ENCODE assay signal across 17 cellular contexts in the genomic region with DNA sequence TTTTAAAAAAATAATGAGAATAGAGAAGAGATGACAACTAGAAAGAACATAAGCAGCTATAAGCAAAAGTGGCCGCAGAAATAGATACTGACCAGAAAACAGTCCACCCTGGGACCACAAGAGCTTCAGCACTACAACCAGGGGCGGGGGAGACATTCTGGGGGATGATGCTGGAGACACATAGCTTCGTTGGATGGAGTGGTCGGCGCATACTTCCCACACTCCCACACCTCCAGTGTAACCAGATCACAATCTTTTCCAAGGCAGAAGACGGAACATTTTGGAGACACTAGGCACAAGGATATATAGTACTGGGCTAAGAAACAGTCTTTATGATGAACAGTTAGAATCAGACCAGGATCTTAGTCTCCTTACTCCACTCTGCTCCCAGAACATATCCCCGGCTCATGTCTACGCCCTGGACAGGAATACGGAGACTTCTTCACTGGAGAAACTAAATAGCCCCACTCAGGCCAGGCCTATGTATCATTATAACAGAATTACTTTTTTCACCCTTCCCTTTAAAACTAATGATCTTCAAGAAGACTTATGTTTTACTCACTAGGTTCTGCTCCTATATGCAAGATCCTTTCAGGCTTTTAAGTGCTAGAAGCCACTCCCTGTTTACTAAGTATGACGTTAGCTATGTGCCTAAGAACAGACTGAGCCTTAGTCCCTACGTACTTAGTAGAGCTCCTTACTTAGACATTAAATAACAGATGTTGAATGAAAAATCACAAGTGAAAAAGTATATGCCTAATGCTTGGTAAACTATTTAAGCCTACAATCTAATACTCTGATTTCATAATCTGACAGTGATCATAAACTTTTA.
A peak's percentile ranks its signal among the peaks of the same experiment; 100 is the strongest.
DNase-seq lines count a peak whose midpoint lies in the region; ATAC-seq and TF ChIP-seq lines count a peak whose summit lies in the region.
"Had no signal": no experiment of that assay in that cellular context is flagged by ENCODE, and none has a peak within 500 bp of the region (broad histone marks: within the 10 kb centered on the region; RNA-seq: fewer than 3 reads in every experiment).

No MANE protein-coding gene starts in this region.

- BruUV-seq in MCF 10A (replicated peaks; lab: Mats Ljungman, UMichigan): TSS peak; percentile 90
- BruUV-seq in mammary epithelial cell (replicated peaks; lab: Mats Ljungman, UMichigan): TSS peak; percentile 80

- peak overlapping the region; percentile 65 for H3K27ac Mint-ChIP-seq in MCF 10A (ENCODE audit: low read depth, unreplicated experiment)
- no peak overlapping the region for H3K27ac Mint-ChIP-seq in activated CD4-positive, alpha-beta T cell treated with anti-CD3 and anti-CD28 coated beads, Interleukin-2, amount 10 ng/mL, durations not matched to agents 24 days and 14 days
- H3K27ac Mint-ChIP-seq: activated CD8-positive, alpha-beta T cell treated with anti-CD3 and anti-CD28 coated beads, Interleukin-2, amount 10 ng/mL, durations not matched to agents 7 days and 5 days; CD8-positive, alpha-beta T cell had no signal

- peak overlapping the region; percentile 50 for H3K4me3 Mint-ChIP-seq in MCF 10A (ENCODE audit: unreplicated experiment)
- H3K4me3 Mint-ChIP-seq in activated CD4-positive, alpha-beta T cell treated with anti-CD3 and anti-CD28 coated beads, Interleukin-2, amount 10 ng/mL, durations not matched to agents 24 days and 14 days: no peak overlapping the region
- H3K4me3 Mint-ChIP-seq: activated CD8-positive, alpha-beta T cell treated with anti-CD3 and anti-CD28 coated beads, Interleukin-2, amount 10 ng/mL, durations not matched to agents 7 days and 5 days; CD8-positive, alpha-beta T cell had no signal

- no peak for TF ChIP-seq POLR2A in breast epithelium (IDR thresholded peaks at IDR 0.05)

- ATAC-seq in left colon (peak; percentile 49), upper lobe of right lung (peak; percentile 84)
- ATAC-seq: activated CD8-positive, alpha-beta T cell treated with anti-CD3 and anti-CD28 coated beads, Interleukin-2, amount 10 ng/mL, durations not matched to agents 7 days and 5 days; CD8-positive, alpha-beta T cell had no signal

- H3K4me1 ChIP-seq in breast epithelium: peaks cover 0 to 5% of the 10 kb centered on the region in 2 donors
- peaks cover 33% of the 10 kb centered on the region for H3K4me1 ChIP-seq in mammary epithelial cell (ENCODE audit: insufficient read depth, low read length)
- H3K4me1 ChIP-seq in upper lobe of right lung: peaks cover 2% of the 10 kb centered on the region

- 83% methylated on average over 11 of the region's 11 CpGs for WGBS in mammary epithelial cell (ENCODE audit: low coverage, missing lambda C conversion rate)

- H3K27me3 Mint-ChIP-seq in MCF 10A (ENCODE audit: insufficient read depth, unreplicated experiment): no peaks in the 10 kb centered on the region
- H3K27me3 Mint-ChIP-seq in activated CD4-positive, alpha-beta T cell treated with anti-CD3 and anti-CD28 coated beads, Interleukin-2, amount 10 ng/mL, durations not matched to agents 24 days and 14 days: no peaks in the 10 kb centered on the region

- no peaks in the 10 kb centered on the region for H3K36me3 ChIP-seq in breast epithelium
- H3K36me3 ChIP-seq in mammary epithelial cell (ENCODE audit: insufficient read depth, low read length): no peaks in the 10 kb centered on the region
- H3K36me3 ChIP-seq in upper lobe of right lung: no peaks in the 10 kb centered on the region
- H3K36me3 ChIP-seq: left ventricle myocardium inferior, vagina, WERI-Rb-1 had no signal

- peak; percentile 51 for DNase-seq in MCF 10A (ENCODE audit: unreplicated experiment)
- DNase-seq in breast epithelium (ENCODE audit: low spot score in 2 of 2): no peak
- peak; percentile 61 for DNase-seq in mammary epithelial cell
- DNase-seq in left colon: no peak
- no peak for DNase-seq in upper lobe of right lung
- DNase-seq in NCI-H1436 (lab: John Stamatoyannopoulos, UW): no peak
- no peak for DNase-seq in activated CD4-positive, alpha-beta T cell treated with anti-CD3 and anti-CD28 coated beads, Interleukin-2, amount 10 ng/mL, durations not matched to agents 24 days and 14 days
- no peak for DNase-seq in stimulated activated CD4-positive, alpha-beta T cell treated with anti-CD3 and anti-CD28 coated beads, Interleukin-2, amount 100 ng/mL, for 24 hours
- DNase-seq: activated CD8-positive, alpha-beta T cell treated with anti-CD3 and anti-CD28 coated beads, Interleukin-2, amount 10 ng/mL, durations not matched to agents 7 days and 5 days; CD8-positive, alpha-beta T cell; left ventricle myocardium inferior; NCI-H1105 treated with DMSO at 0.1 percent for 48 hours; stimulated activated naive CD4-positive, alpha-beta T cell treated with Interleukin-2 at 50 U/mL for 16 hours; T-helper 1 cell; WERI-Rb-1 had no signal

- H3K27ac ChIP-seq in breast epithelium (no peak overlapping the region), mammary epithelial cell (ENCODE audit: insufficient read depth, low read depth, low read length) (peak overlapping the region; percentile 99), upper lobe of right lung (no peak overlapping the region)
- H3K27ac ChIP-seq: KMS-11, left ventricle myocardium inferior, vagina, WERI-Rb-1 had no signal

- H3K27me3 ChIP-seq in breast epithelium (no peaks in the 10 kb centered on the region), mammary epithelial cell (ENCODE audit: insufficient read depth, low read length) (no peaks in the 10 kb centered on the region), upper lobe of right lung (no peaks in the 10 kb centered on the region)
- H3K27me3 ChIP-seq: vagina had no signal

- H3K4me2 ChIP-seq in mammary epithelial cell (ENCODE audit: insufficient read depth, low read depth, low read length): peak overlapping the region; percentile 70
- H3K4me2 ChIP-seq: KMS-11 had no signal

- H2AFZ ChIP-seq in mammary epithelial cell (ENCODE audit: low read depth, low read length): no peak overlapping the region

- intact Hi-C loops in MCF 10A (cut with micrococcal nuclease): loop anchor here (2.0 kb wide), 1 partner anchor 68 kb away; no protein-coding TSS in a partner anchor
- intact Hi-C loops in breast epithelium (cut with DNase I; ENCODE audit: low total_unique reads): no loop called here
- intact Hi-C loops in mammary epithelial cell (cut with micrococcal nuclease): loop anchor here (2.0 kb wide), 1 partner anchor 34 kb away; no protein-coding TSS in a partner anchor
- intact Hi-C loops in left colon (cut with DNase I, micrococcal nuclease): no loop called here
- intact Hi-C loops in upper lobe of right lung (cut with DNase I): no loop called here
- intact Hi-C loops in activated CD4-positive, alpha-beta T cell treated with anti-CD3 and anti-CD28 coated beads, Interleukin-2, amount 10 ng/mL, durations not matched to agents 24 days and 14 days (cut with micrococcal nuclease): no loop called here

- CTCF ChIA-PET in MCF 10A (lab: Yijun Ruan, JAX) (interaction anchor here (1.0 kb wide), 1 partner anchor 42 kb away, joined by 3 read pairs; no protein-coding TSS in a partner anchor), mammary epithelial cell (lab: Charles Lee; ENCODE audit: low non-redundant PET) (no interaction called here)

- peak overlapping the region; percentile 66 for H3K9ac ChIP-seq in mammary epithelial cell (ENCODE audit: insufficient read depth, low read length)
- H3K9ac ChIP-seq: KMS-11 had no signal

- peaks cover 49% of the 10 kb centered on the region for H3K4me1 Mint-ChIP-seq in MCF 10A (ENCODE audit: insufficient read depth, unreplicated experiment)
- H3K4me1 Mint-ChIP-seq in activated CD4-positive, alpha-beta T cell treated with anti-CD3 and anti-CD28 coated beads, Interleukin-2, amount 10 ng/mL, durations not matched to agents 24 days and 14 days: peaks cover 9% of the 10 kb centered on the region

- H3K9me3 ChIP-seq in breast epithelium (no peaks in the 10 kb centered on the region), mammary epithelial cell (replicated peaks; ENCODE audit: insufficient read depth, low read length) (no peaks in the 10 kb centered on the region), upper lobe of right lung (no peaks in the 10 kb centered on the region)
- H3K9me3 ChIP-seq: left ventricle myocardium inferior, vagina had no signal

- POLR2A ChIA-PET in MCF 10A (lab: Yijun Ruan, JAX): interaction anchor here (0.9 to 4.7 kb wide), 11 partner anchors 10 to 853 kb away, joined by 3 to 45 read pairs (median 5); partner anchors contain the start of gene SRPK2

- H3K36me3 Mint-ChIP-seq in MCF 10A (ENCODE audit: insufficient read depth, unreplicated experiment): no peaks in the 10 kb centered on the region
- H3K36me3 Mint-ChIP-seq in activated CD4-positive, alpha-beta T cell treated with anti-CD3 and anti-CD28 coated beads, Interleukin-2, amount 10 ng/mL, durations not matched to agents 24 days and 14 days (ENCODE audit: low read depth): peaks cover 4% of the 10 kb centered on the region

- H4K20me1 ChIP-seq in mammary epithelial cell (ENCODE audit: insufficient read depth, low read length): no peaks in the 10 kb centered on the region

- no peaks in the 10 kb centered on the region for H3K9me3 Mint-ChIP-seq in MCF 10A (ENCODE audit: unreplicated experiment)
- no peaks in the 10 kb centered on the region for H3K9me3 Mint-ChIP-seq in activated CD4-positive, alpha-beta T cell treated with anti-CD3 and anti-CD28 coated beads, Interleukin-2, amount 10 ng/mL, durations not matched to agents 24 days and 14 days
- H3K9me3 Mint-ChIP-seq: CD8-positive, alpha-beta T cell had no signal

- H3K79me2 ChIP-seq in mammary epithelial cell (ENCODE audit: insufficient read depth, low read length): peaks cover 90% of the 10 kb centered on the region

- in situ Hi-C loops in mammary epithelial cell (cut with MboI; ENCODE audit: low sequenced_read_pairs in 2 of 2): no loop called here

- dilution Hi-C loops in mammary epithelial cell (cut with HindIII; ENCODE audit: low sequenced_read_pairs): no loop called here

- H3K4me3 ChIP-seq in breast epithelium (no peak overlapping the region), mammary epithelial cell (replicated peaks in 1 of 3; ENCODE audit: insufficient read depth in 1 of 3, low read depth in 2 of 3, low read length in 3 of 3) (no peak overlapping the region), upper lobe of right lung (no peak overlapping the region)
- H3K4me3 ChIP-seq: left ventricle myocardium inferior, vagina had no signal

- TF ChIP-seq CTCF in MCF 10A (IDR thresholded peaks at IDR 0.05; ENCODE audit: unreplicated experiment) (no peak), breast epithelium (IDR thresholded peaks at IDR 0.05) (no peak), mammary epithelial cell (conservative IDR thresholded peaks at IDR 0.05 in 1 of 2, IDR thresholded peaks at IDR 0.05 in 1 of 2; ENCODE audit: extremely low read depth in 1 of 2, insufficient read depth in 1 of 2, low read depth in 1 of 2, low read length in 2 of 2) (no peak), upper lobe of right lung (IDR thresholded peaks at IDR 0.05) (no peak)

Comparison
In these comparisons a context has a peak if more than half of its experiments do, and no peak if none do; other contexts are left out.
1. DNase-seq: peak in MCF 10A (single experiment) and mammary epithelial cell (single experiment); none in breast epithelium (0 of 2), left colon (0 of 2), upper lobe of right lung (single experiment), NCI-H1436 (single experiment), activated CD4-positive, alpha-beta T cell treated with anti-CD3 and anti-CD28 coated beads, Interleukin-2, amount 10 ng/mL, durations not matched to agents 24 days and 14 days (single experiment) and stimulated activated CD4-positive, alpha-beta T cell treated with anti-CD3 and anti-CD28 coated beads, Interleukin-2, amount 100 ng/mL, for 24 hours (0 of 2).
2. intact Hi-C loops: an anchor here in MCF 10A (2.0 kb wide) and mammary epithelial cell (2.0 kb wide); none called in breast epithelium, left colon, upper lobe of right lung and activated CD4-positive, alpha-beta T cell treated with anti-CD3 and anti-CD28 coated beads, Interleukin-2, amount 10 ng/mL, durations not matched to agents 24 days and 14 days.